ENCODE assay signal across 1 cellular context in the genomic region with DNA sequence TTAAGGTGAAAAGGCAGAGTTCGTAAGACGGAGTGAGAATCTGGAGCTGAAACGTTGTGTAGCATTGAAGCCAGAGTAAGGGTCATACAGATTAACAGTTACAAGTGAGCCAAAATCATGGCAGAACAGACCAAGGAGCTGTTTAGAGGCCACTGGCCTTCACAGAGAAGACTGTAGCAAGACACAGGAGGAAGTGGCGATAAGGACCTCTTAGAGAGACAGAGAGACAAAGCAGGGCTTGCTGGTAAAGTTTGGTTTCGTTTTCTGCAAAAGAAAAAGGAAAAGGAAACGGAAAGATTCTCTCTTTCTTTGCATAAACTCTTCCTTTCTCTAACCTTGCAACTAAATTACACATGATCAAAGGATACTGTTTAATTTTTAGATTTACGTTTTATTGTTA.
TF ChIP-seq lines count a peak whose summit lies in the region.

No MANE protein-coding gene starts in this region.

TF ChIP-seq in K562, 482 proteins besides CTCF, POLR2A, EP300 and RAD21 (continued from another document):
- TF ChIP-seq FOS (IDR thresholded peaks at IDR 0.05; ENCODE audit: extremely low read depth, insufficient read length) (no peak), SPI1 (IDR thresholded peaks at IDR 0.05; ENCODE audit: borderline replicate concordance, low read depth, low read length) (0 out of 2 replicates have a peak, but pooled peaks have one; percentile 15), PHB2 (IDR thresholded peaks at IDR 0.05; ENCODE audit: low read depth) (no peak), MAZ (CRISPR knock-in tag; conservative IDR thresholded peaks at IDR 0.05 in 1 of 2, IDR thresholded peaks at IDR 0.05 in 1 of 2) (peak in 1 of 2 experiments; percentile 27; a peak in 1 of 4 replicates)
- TF ChIP-seq, protein P1, sequence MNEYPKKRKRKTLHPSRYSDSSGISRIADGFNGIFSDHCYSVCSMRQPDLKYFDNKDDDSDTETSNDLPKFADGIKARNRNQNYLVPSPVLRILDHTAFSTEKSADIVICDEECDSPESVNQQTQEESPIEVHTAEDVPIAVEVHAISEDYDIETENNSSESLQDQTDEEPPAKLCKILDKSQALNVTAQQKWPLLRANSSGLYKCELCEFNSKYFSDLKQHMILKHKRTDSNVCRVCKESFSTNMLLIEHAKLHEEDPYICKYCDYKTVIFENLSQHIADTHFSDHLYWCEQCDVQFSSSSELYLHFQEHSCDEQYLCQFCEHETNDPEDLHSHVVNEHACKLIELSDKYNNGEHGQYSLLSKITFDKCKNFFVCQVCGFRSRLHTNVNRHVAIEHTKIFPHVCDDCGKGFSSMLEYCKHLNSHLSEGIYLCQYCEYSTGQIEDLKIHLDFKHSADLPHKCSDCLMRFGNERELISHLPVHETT (CRISPR knock-in tag; conservative IDR thresholded peaks at IDR 0.05 in 1 of 2, IDR thresholded peaks at IDR 0.05 in 1 of 2), result no peak
- TF ChIP-seq, protein P2, sequence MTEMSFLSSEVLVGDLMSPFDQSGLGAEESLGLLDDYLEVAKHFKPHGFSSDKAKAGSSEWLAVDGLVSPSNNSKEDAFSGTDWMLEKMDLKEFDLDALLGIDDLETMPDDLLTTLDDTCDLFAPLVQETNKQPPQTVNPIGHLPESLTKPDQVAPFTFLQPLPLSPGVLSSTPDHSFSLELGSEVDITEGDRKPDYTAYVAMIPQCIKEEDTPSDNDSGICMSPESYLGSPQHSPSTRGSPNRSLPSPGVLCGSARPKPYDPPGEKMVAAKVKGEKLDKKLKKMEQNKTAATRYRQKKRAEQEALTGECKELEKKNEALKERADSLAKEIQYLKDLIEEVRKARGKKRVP (CRISPR knock-in tag; IDR thresholded peaks at IDR 0.05), result no peak
- TF ChIP-seq, protein P3, sequence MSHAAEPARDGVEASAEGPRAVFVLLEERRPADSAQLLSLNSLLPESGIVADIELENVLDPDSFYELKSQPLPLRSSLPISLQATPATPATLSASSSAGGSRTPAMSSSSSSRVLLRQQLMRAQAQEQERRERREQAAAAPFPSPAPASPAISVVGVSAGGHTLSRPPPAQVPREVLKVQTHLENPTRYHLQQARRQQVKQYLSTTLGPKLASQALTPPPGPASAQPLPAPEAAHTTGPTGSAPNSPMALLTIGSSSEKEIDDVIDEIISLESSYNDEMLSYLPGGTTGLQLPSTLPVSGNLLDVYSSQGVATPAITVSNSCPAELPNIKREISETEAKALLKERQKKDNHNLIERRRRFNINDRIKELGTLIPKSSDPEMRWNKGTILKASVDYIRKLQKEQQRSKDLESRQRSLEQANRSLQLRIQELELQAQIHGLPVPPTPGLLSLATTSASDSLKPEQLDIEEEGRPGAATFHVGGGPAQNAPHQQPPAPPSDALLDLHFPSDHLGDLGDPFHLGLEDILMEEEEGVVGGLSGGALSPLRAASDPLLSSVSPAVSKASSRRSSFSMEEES (CRISPR knock-in tag; IDR thresholded peaks at IDR 0.05), result no peak
